5 cellular contexts compared by ENCODE assay signal in genomic region chr18:45826716-45827115, GRCh38. TPM values are rescaled to one million over a fixed set of nuclear protein-coding genes. Genes with fewer than 3 reads are reported as not detected.
"Had no signal": no experiment of that assay in that cellular context is flagged by ENCODE, and none has a peak within 500 bp of the region (broad histone marks: within the 10 kb centered on the region; RNA-seq: fewer than 3 reads in every experiment).

No MANE protein-coding gene starts in this region.

RNA-seq across cellular contexts. Expression of gene SIGLEC15, which starts 1.2 kb away (rescaled TPM):
- total RNA-seq: activated CD8-positive, alpha-beta memory T cell treated with anti-CD3 and anti-CD28 coated beads, Interleukin-2, amount 10 ng/mL, durations not matched to agents 7 days and 5 days; activated T-helper 1 cell treated with anti-CD3 and anti-CD28 coated beads, Interleukin-12 subunit alpha, Interleukin-12 subunit beta, Interleukin-2, Interleukin-4 antibody, amounts not matched to agents 30 ng/mL and 10 ng/mL and 1 ng/mL, durations not matched to agents 14 hours and 24 hours and 36 hours; NCI-H460; T-helper 17 cell; WTC11 had no signal
